In genomic region chr2:134825716-134826115, GRCh38 we compare ENCODE assay signal across 2 cellular contexts. TPM values are rescaled to one million over a fixed set of nuclear protein-coding genes. Genes with fewer than 3 reads are reported as not detected.
"Had no signal": no experiment of that assay in that cellular context is flagged by ENCODE, and none has a peak within 500 bp of the region (broad histone marks: within the 10 kb centered on the region; RNA-seq: fewer than 3 reads in every experiment).

No MANE protein-coding gene starts in this region.

RNA-seq across cellular contexts. Expression of gene ACMSD, which starts 12.7 kb away (rescaled TPM):
- total RNA-seq: G401, GM12878 had no signal
